Comparison of ENCODE assay signal across 9 cellular contexts in genomic region chr15:85331666-85332261, GRCh38. TPM values are rescaled to one million over a fixed set of nuclear protein-coding genes. Genes with fewer than 3 reads are reported as not detected.
DNase-seq lines count a peak whose midpoint lies in the region; ATAC-seq and TF ChIP-seq lines count a peak whose summit lies in the region.
"Had no signal": no experiment of that assay in that cellular context is flagged by ENCODE, and none has a peak within 500 bp of the region (broad histone marks: within the 10 kb centered on the region; RNA-seq: fewer than 3 reads in every experiment).

No MANE protein-coding gene starts in this region.

- 89 to 97% (median 91%) methylated on average over 8 of the region's 8 CpGs for WGBS in stomach, 5 donors

- TF ChIP-seq CTCF in GM20000 (IDR thresholded peaks at IDR 0.05; ENCODE audit: extremely low read depth, missing control alignments): no peak
- no peak for TF ChIP-seq CTCF in RWPE2 (IDR thresholded peaks at IDR 0.05; ENCODE audit: poor library complexity, severe bottlenecking)
- no peak for TF ChIP-seq CTCF in left ventricle myocardium inferior (IDR thresholded peaks at IDR 0.05; ENCODE audit: borderline replicate concordance)
- no peak for TF ChIP-seq CTCF in stomach (IDR thresholded peaks at IDR 0.05)

- H3K27me3 ChIP-seq in RWPE2 (ENCODE audit: insufficient read depth, poor library complexity, severe bottlenecking): no peaks in the 10 kb centered on the region
- no peaks in the 10 kb centered on the region for H3K27me3 ChIP-seq in left ventricle myocardium inferior (ENCODE audit: low read depth)
- no peaks in the 10 kb centered on the region for H3K27me3 ChIP-seq in stomach

- H3K36me3 ChIP-seq in RWPE2 (ENCODE audit: low read depth) (no peaks in the 10 kb centered on the region), left ventricle myocardium inferior (no peaks in the 10 kb centered on the region), stomach (no peaks in the 10 kb centered on the region)

- TF ChIP-seq POLR2A in stomach (IDR thresholded peaks at IDR 0.05): no peak

- H3K4me1 ChIP-seq in RWPE2 (ENCODE audit: insufficient read depth, poor library complexity, severe bottlenecking) (peaks cover 12% of the 10 kb centered on the region), left ventricle myocardium inferior (peaks cover 74% of the 10 kb centered on the region), stomach (peaks cover 20 to 39% (median 25%) of the 10 kb centered on the region in 4 donors)
- H3K4me1 ChIP-seq: parathyroid adenoma had no signal

- no peak for ATAC-seq in RWPE2 (ENCODE audit: low read depth)
- no peak for ATAC-seq in GM21723 (IDR thresholded peaks at IDR 0.05; ENCODE audit: unreplicated experiment)
- ATAC-seq in GM19463 (IDR thresholded peaks at IDR 0.05; ENCODE audit: unreplicated experiment): no peak

- no peak for TF ChIP-seq EP300 in stomach (IDR thresholded peaks at IDR 0.05)

- H3K4me3 ChIP-seq in RWPE2 (ENCODE audit: severe bottlenecking) (no peak overlapping the region), left ventricle myocardium inferior (peak overlapping the region; percentile 50), stomach (no peak overlapping the region)

- H3K9me3 ChIP-seq in RWPE2 (ENCODE audit: severe bottlenecking): no peaks in the 10 kb centered on the region
- no peaks in the 10 kb centered on the region for H3K9me3 ChIP-seq in left ventricle myocardium inferior (replicated peaks)
- no peaks in the 10 kb centered on the region for H3K9me3 ChIP-seq in stomach

- intact Hi-C loops in left ventricle myocardium inferior (cut with micrococcal nuclease): no loop called here
- intact Hi-C loops in stomach (cut with DNase I; ENCODE audit: low total_unique reads): no loop called here

- H3K27ac ChIP-seq in RWPE2 (ENCODE audit: poor library complexity, severe bottlenecking) (peak overlapping the region; percentile 46), left ventricle myocardium inferior (replicated peaks) (peak overlapping the region; percentile 95), stomach (peak overlapping the region; percentile 53 to 87 (median 79))
- H3K27ac ChIP-seq: parathyroid adenoma had no signal

- DNase-seq in GM20000 (ENCODE audit: low spot score) (peak; percentile 30), RWPE2 (ENCODE audit: low spot score) (no peak), left ventricle myocardium inferior (no peak), stomach (no peak), glomerular visceral epithelial cell (ENCODE audit: extremely low spot score) (no peak), HUDEP-2 (lab: John Stamatoyannopoulos, UW; ENCODE audit: unreplicated experiment in 76 of 76) (no peak)

RNA-seq across cellular contexts. Expression of gene AKAP13, which starts 48.6 kb away (rescaled TPM):
- total RNA-seq in left ventricle myocardium inferior (331 TPM), stomach (100 to 1,000 TPM; 122 to 395 (median 207) TPM)
- 10 to 100 TPM; 33.1 to 42.5 (median 42.5) TPM for polyA plus RNA-seq in stomach
